Comparison of ENCODE assay signal across 24 cellular contexts in the genomic region with DNA sequence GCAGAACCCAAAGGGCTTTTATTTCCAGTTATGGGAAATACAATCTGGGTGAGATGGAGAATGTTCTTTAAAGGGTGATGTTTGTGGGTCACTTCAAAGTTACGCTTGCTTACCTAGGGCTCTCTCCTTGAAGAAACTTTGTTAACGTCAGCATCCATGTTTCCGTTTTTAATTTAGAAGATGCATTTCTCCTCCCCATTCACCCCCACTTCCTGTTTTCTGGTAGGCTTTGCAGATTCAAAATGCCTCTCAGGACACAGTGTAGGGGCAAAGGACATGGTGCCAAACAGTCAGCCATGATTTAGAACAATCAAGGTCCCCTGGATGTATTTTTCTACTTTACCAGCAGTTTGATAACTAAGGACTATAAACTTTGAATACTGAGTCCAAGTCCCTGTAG.
"Had no signal": no experiment of that assay in that cellular context is flagged by ENCODE, and none has a peak within 500 bp of the region (broad histone marks: within the 10 kb centered on the region; RNA-seq: fewer than 3 reads in every experiment).

No MANE protein-coding gene starts in this region.

- H3K4me1 ChIP-seq: Peyer's patch had no signal

- FAIRE-seq: HepG2 had no signal

- H3K4me3 Mint-ChIP-seq: T-cell had no signal

- H3K9me3 ChIP-seq: Peyer's patch, SK-N-SH had no signal

- H3K36me3 Mint-ChIP-seq: T-cell had no signal

- H3K27me3 ChIP-seq: Peyer's patch had no signal

- H2AFZ ChIP-seq: PC-9 had no signal

- H3K9me3 Mint-ChIP-seq: T-cell had no signal

- ATAC-seq: HepG2, T-cell had no signal

- H3K4me3 ChIP-seq: PC-9, Peyer's patch had no signal

- DNase-seq: IMR-90, Kasumi-1, MM.1S, NCI-H1092, NCI-H1105 treated with DMSO at 0.1 percent for 48 hours, NCI-H1417 treated with DMSO at 0.1 percent for 48 hours, NCI-H146, NCI-H1694 treated with DMSO at 0.1 percent for 48 hours, NCI-H1930, NCI-H2081, NCI-H2107, NCI-H2227 treated with DMSO at 0.1 percent for 48 hours, NCI-H524, NCI-H69, NCI-H774, Peyer's patch, SHP77, SK-N-SH, SW 1271, T-cell had no signal

- H3K4me2 ChIP-seq: KMS-11, PC-9, SK-N-SH had no signal

- H3K4me1 Mint-ChIP-seq: T-cell had no signal

- H3K36me3 ChIP-seq: Peyer's patch had no signal

- H3K27ac Mint-ChIP-seq: T-cell had no signal

- H3K9ac ChIP-seq: KMS-11, SK-N-SH had no signal

- H3K27ac ChIP-seq: KMS-11, PC-9, Peyer's patch, RWPE1 had no signal
